21 cellular contexts compared by ENCODE assay signal in the genomic region with DNA sequence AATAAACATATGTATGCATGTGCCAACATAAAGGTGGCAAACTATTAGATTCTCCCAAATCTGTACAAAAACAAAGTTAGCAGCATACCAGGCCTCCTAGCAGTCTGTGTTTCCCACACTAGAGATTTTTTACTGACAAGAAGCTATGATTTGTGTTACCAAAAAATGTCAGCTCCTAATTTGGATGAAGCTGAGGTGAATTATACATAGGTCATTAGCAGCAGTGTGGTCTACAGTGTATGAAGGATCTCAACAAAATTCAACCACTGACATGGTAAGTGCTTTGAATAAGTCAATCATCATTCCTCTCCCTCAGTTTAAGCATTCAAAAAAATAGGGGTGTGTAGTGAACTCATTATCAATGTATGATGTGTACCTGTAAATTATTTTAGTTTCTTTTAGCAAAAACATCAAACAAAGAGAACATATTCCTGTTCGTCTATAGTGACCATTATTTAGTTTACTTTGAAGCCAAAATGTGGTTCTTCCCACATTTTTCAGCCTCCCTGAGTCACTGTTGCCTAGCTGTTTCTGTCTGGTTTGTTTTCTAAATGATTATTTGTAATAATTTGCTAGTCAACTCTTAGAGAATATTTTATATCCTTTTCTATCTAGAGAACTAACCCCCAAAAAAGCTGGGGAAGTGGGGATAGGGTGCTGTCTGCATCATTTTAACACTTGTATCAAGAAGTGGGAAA.
"Had no signal": no experiment of that assay in that cellular context is flagged by ENCODE, and none has a peak within 500 bp of the region (broad histone marks: within the 10 kb centered on the region; RNA-seq: fewer than 3 reads in every experiment).

No MANE protein-coding gene starts in this region.

- H3K4me3 Mint-ChIP-seq: activated CD4-positive, alpha-beta T cell treated with anti-CD3 and anti-CD28 coated beads, Interleukin-2, amount 10 ng/mL, durations not matched to agents 7 days and 5 days; central memory CD8-positive, alpha-beta T cell; nephron; stimulated activated naive CD8-positive, alpha-beta T cell treated with anti-CD3 and anti-CD28 coated beads, Interleukin-15, Interleukin-2, amounts not matched to agents 100 ng/mL and 50 ng/mL, for 24 hours had no signal

- H3K4me1 ChIP-seq: body of pancreas, sigmoid colon, testis, upper lobe of right lung had no signal

- ATAC-seq: body of pancreas, left lobe of liver, mucosa of descending colon, upper lobe of right lung had no signal

- DNase-seq: activated CD4-positive, alpha-beta T cell treated with anti-CD3 and anti-CD28 coated beads, Interleukin-2, amount 10 ng/mL, durations not matched to agents 7 days and 5 days; activated CD4-positive, CD25-positive, alpha-beta regulatory T cell; activated CD8-positive, alpha-beta memory T cell treated with anti-CD3 and anti-CD28 coated beads for 24 hours; activated naive CD4-positive, alpha-beta T cell treated with Interleukin-2 at 50 U/mL for 16 hours; body of pancreas; dermis blood vessel endothelial cell; erythroblast; foreskin melanocyte; head of caudate nucleus; mammary epithelial cell; mucosa of descending colon; sigmoid colon; stimulated activated CD4-positive, alpha-beta T cell treated with anti-CD3 and anti-CD28 coated beads, Interleukin-4, amount 100 ng/mL, for 1 hour; T-helper 1 cell; testis; upper lobe of right lung had no signal

- FAIRE-seq: islet of Langerhans had no signal

- H3K27me3 ChIP-seq: body of pancreas, sigmoid colon, testis, upper lobe of right lung had no signal

- H3K4me3 ChIP-seq: body of pancreas, mucosa of descending colon, sigmoid colon, testis, upper lobe of right lung had no signal

- H3K4me1 Mint-ChIP-seq: activated CD4-positive, alpha-beta T cell treated with anti-CD3 and anti-CD28 coated beads, Interleukin-2, amount 10 ng/mL, durations not matched to agents 7 days and 5 days; central memory CD8-positive, alpha-beta T cell; nephron had no signal

- H3K27ac ChIP-seq: body of pancreas, sigmoid colon, testis, upper lobe of right lung had no signal

- H3K9me3 ChIP-seq: body of pancreas, mucosa of descending colon, sigmoid colon, testis, upper lobe of right lung had no signal

- H3K27ac Mint-ChIP-seq: activated CD4-positive, alpha-beta T cell treated with anti-CD3 and anti-CD28 coated beads, Interleukin-2, amount 10 ng/mL, durations not matched to agents 7 days and 5 days; nephron; stimulated activated naive CD8-positive, alpha-beta T cell treated with anti-CD3 and anti-CD28 coated beads, Interleukin-15, Interleukin-2, amounts not matched to agents 100 ng/mL and 50 ng/mL, for 24 hours had no signal

- H3K9me3 Mint-ChIP-seq: stimulated activated naive CD8-positive, alpha-beta T cell treated with anti-CD3 and anti-CD28 coated beads, Interleukin-15, Interleukin-2, amounts not matched to agents 100 ng/mL and 50 ng/mL, for 24 hours had no signal

- H3K36me3 ChIP-seq: sigmoid colon, upper lobe of right lung had no signal
